In genomic region chr1:182556279-182556678, GRCh38 we compare ENCODE assay signal across 27 cellular contexts. TPM values are rescaled to one million over a fixed set of nuclear protein-coding genes. Genes with fewer than 3 reads are reported as not detected.
DNase-seq lines count a peak whose midpoint lies in the region; ATAC-seq and TF ChIP-seq lines count a peak whose summit lies in the region.
"Had no signal": no experiment of that assay in that cellular context is flagged by ENCODE, and none has a peak within 500 bp of the region (broad histone marks: within the 10 kb centered on the region; RNA-seq: fewer than 3 reads in every experiment).

No MANE protein-coding gene starts in this region.

- DNase-seq in A172 (ENCODE audit: low spot score) (peak; percentile 48), DMS53 treated with DMSO at 0.1 percent for 48 hours (lab: John Stamatoyannopoulos, UW; ENCODE audit: unreplicated experiment) (peak; percentile 21), RWPE1 (ENCODE audit: low spot score) (peak; percentile 28), foreskin keratinocyte (peak; percentile 14 to 39), lower leg skin (ENCODE audit: low spot score in 2 of 2) (no peak), NCI-H128 (lab: John Stamatoyannopoulos, UW; ENCODE audit: unreplicated experiment) (no peak), HuH-7.5 (ENCODE audit: low spot score) (no peak)
- DNase-seq: activated CD4-positive, alpha-beta T cell treated with anti-CD3 and anti-CD28 coated beads, Interleukin-2, amount 10 ng/mL, durations not matched to agents 7 days and 5 days; activated CD8-positive, alpha-beta memory T cell treated with anti-CD3 and anti-CD28 coated beads, Interleukin-2, amount 50 U/mL, for 4 hours; activated effector memory CD4-positive, alpha-beta T cell treated with Interleukin-2 at 50 U/mL for 16 hours; activated naive CD8-positive, alpha-beta T cell treated with anti-CD3 and anti-CD28 coated beads, Interleukin-2, amount 50 U/mL, for 24 hours; body of pancreas; erythroblast; foreskin fibroblast; HFFc6; KG1; midbrain; NCI-H1694; ovary; SK-N-SH; spleen; stimulated activated CD4-positive, alpha-beta T cell treated with anti-CD3 and anti-CD28 coated beads, Interleukin-2, amount 100 ng/mL, for 48 hours; stimulated activated naive B cell treated with anti-CD40 and anti-IgM and Interleukin-4, amounts not matched to agents 10 μg/mL and 1 μg/mL and 100 μg/mL, for 72 hours; testis had no signal

- CTCF ChIA-PET in RWPE1 (lab: Yijun Ruan, JAX): no interaction called here

- POLR2A ChIA-PET in RWPE1 (lab: Yijun Ruan, JAX; ENCODE audit: low non-redundant PET): no interaction called here

- no peak for TF ChIP-seq POLR2A in lower leg skin (IDR thresholded peaks at IDR 0.05)

- H3K4me1 ChIP-seq in foreskin keratinocyte: no peaks in the 10 kb centered on the region
- H3K4me1 ChIP-seq: body of pancreas, right atrium auricular region, spleen, testis had no signal

- H3K27ac ChIP-seq in RWPE1: no peak overlapping the region
- H3K27ac ChIP-seq in foreskin keratinocyte: no peak overlapping the region
- H3K27ac ChIP-seq: body of pancreas, ovary, right atrium auricular region, spleen, testis, VCaP had no signal

- intact Hi-C loops in lower leg skin (cut with DNase I; ENCODE audit: low total_unique reads): no loop called here

- TF ChIP-seq CTCF in RWPE1 (conservative IDR thresholded peaks at IDR 0.05; ENCODE audit: low read depth) (no peak), foreskin keratinocyte (conservative IDR thresholded peaks at IDR 0.05) (no peak), lower leg skin (IDR thresholded peaks at IDR 0.05) (no peak)

- no peaks in the 10 kb centered on the region for H3K27me3 ChIP-seq in foreskin keratinocyte
- H3K27me3 ChIP-seq: body of pancreas, ovary, right atrium auricular region, spleen, testis had no signal

- peak; percentile 84 for ATAC-seq in foreskin keratinocyte
- ATAC-seq: activated naive CD8-positive, alpha-beta T cell treated with anti-CD3 and anti-CD28 coated beads, Interleukin-2, amount 50 U/mL, for 24 hours; body of pancreas; left lobe of liver had no signal

- H3K4me3 ChIP-seq in lower leg skin (ENCODE audit: low read depth, poor library complexity, severe bottlenecking): no peak overlapping the region
- H3K4me3 ChIP-seq: body of pancreas, ovary, right atrium auricular region, spleen, testis had no signal

RNA-seq across cellular contexts. Expression of gene RNASEL, which starts 32.8 kb away (rescaled TPM):
- 14.6 and 16.7 TPM in 2 replicates for total RNA-seq in A172 (2014; rRNA removed; shearing (Covaris generic))
- total RNA-seq in foreskin keratinocyte (3.2 TPM in 2 replicates), lower leg skin (1 to 10 TPM; 6.1 to 8.0 (median 7.1) TPM)
- polyA plus RNA-seq in foreskin keratinocyte: 1.1 and 1.2 TPM in 2 replicates
- polyA plus RNA-seq: SK-N-SH had no signal

RNA-seq across cellular contexts. Expression of gene RGS16, which starts 47.9 kb away (rescaled TPM):
- total RNA-seq in A172 (2014; rRNA removed; shearing (Covaris generic)): 12.8 and 23.4 TPM in 2 replicates
- total RNA-seq in foreskin keratinocyte: 0.07 and 0.14 TPM in 2 replicates
- polyA plus RNA-seq in foreskin keratinocyte: 0.06 and 0.10 TPM in 2 replicates
- total RNA-seq in lower leg skin: 1 to 10 TPM in 2 of 4 donors, under 1 TPM in 1, not detected in 1; 0.37 to 1.2 (median 1.1) TPM

Comparison
In these comparisons a context has a peak if more than half of its experiments do, and no peak if none do; other contexts are left out.
1. DNase-seq: peak in A172 (single experiment), DMS53 treated with DMSO at 0.1 percent for 48 hours (single experiment), RWPE1 (single experiment) and foreskin keratinocyte (2 of 2); none in lower leg skin (0 of 2), NCI-H128 (single experiment) and HuH-7.5 (single experiment).